Comparison of ENCODE assay signal across 18 cellular contexts in genomic region chr1:78255849-78256248, GRCh38.
DNase-seq lines count a peak whose midpoint lies in the region; ATAC-seq, FAIRE-seq and TF ChIP-seq lines count a peak whose summit lies in the region.
"Had no signal": no experiment of that assay in that cellular context is flagged by ENCODE, and none has a peak within 500 bp of the region (broad histone marks: within the 10 kb centered on the region; RNA-seq: fewer than 3 reads in every experiment).

No MANE protein-coding gene starts in this region.

- peaks cover 3% of the 10 kb centered on the region for H3K9me3 ChIP-seq in skeletal muscle satellite cell (replicated peaks; ENCODE audit: low read length)
- H3K9me3 ChIP-seq in SK-N-SH = no peaks in the 10 kb centered on the region

- no peaks in the 10 kb centered on the region for H3F3A ChIP-seq in SK-N-SH (replicated peaks; ENCODE audit: insufficient read depth)

- H4K20me1 ChIP-seq in SK-N-SH (ENCODE audit: insufficient read depth) = no peaks in the 10 kb centered on the region

- no peak overlapping the region for H2AFZ ChIP-seq in SK-N-SH (ENCODE audit: low read depth)

- FAIRE-seq in endometrium (lab: Jason Lieb, UNC) = peak; percentile 55
- no peak for FAIRE-seq in GM12892 (lab: Jason Lieb, UNC)

- no peaks in the 10 kb centered on the region for H3K79me2 ChIP-seq in SK-N-SH (ENCODE audit: insufficient read depth)

- intact Hi-C loops in left ventricle myocardium superior (cut with micrococcal nuclease) = no loop called here

- peak; percentile 93 for DNase-seq in LHCN-M2 (ENCODE audit: low read depth)
- DNase-seq in left ventricle myocardium superior = no peak
- no peak for DNase-seq in GM12892 (ENCODE audit: insufficient read length)
- no peak for DNase-seq in SK-N-SH
- no peak for DNase-seq in glomerular visceral epithelial cell (ENCODE audit: extremely low spot score)
- DNase-seq: ACHN, COR-L47, DMS 273 treated with DMSO at 0.1 percent for 48 hours, DND-41, GOT3, NCI-H1105 treated with DMSO at 0.1 percent for 48 hours, NCI-H1694 treated with DMSO at 0.1 percent for 48 hours, Peyer's patch, SHP77 had no signal

- POLR2A ChIA-PET in SK-N-SH (lab: Yijun Ruan, JAX) = no interaction called here

- no peaks in the 10 kb centered on the region for H3K27me3 ChIP-seq in skeletal muscle satellite cell (ENCODE audit: control insufficient read depth, insufficient read depth, low read length)
- no peaks in the 10 kb centered on the region for H3K27me3 ChIP-seq in SK-N-SH (ENCODE audit: insufficient read depth)
- H3K27me3 ChIP-seq: Peyer's patch had no signal

- H3K27ac ChIP-seq in SK-N-SH (ENCODE audit: low read depth in 2 of 2, low read length in 1 of 2) = no peak overlapping the region
- H3K27ac ChIP-seq: Peyer's patch, SK-N-MC had no signal

- TF ChIP-seq EP300 in SK-N-SH (IDR thresholded peaks at IDR 0.05; ENCODE audit: borderline replicate concordance in 1 of 2, low read depth in 1 of 2, low read length in 1 of 2) = no peak

- no peak for TF ChIP-seq CTCF in SK-N-SH (IDR thresholded peaks at IDR 0.05)

- CTCF ChIA-PET in SK-N-SH (lab: Yijun Ruan, JAX) = interaction anchor here (2.1 kb wide), 1 partner anchor 77 kb away, joined by 6 read pairs; no protein-coding TSS in a partner anchor

- no peaks in the 10 kb centered on the region for H3K36me3 ChIP-seq in skeletal muscle satellite cell (ENCODE audit: insufficient read depth, low read length)
- H3K36me3 ChIP-seq in SK-N-SH (replicated peaks in 1 of 2; ENCODE audit: control insufficient read depth in 1 of 2, insufficient read depth in 2 of 2, low read length in 1 of 2) = no peaks in the 10 kb centered on the region
- H3K36me3 ChIP-seq: Peyer's patch had no signal

- TF ChIP-seq RAD21 in SK-N-SH (IDR thresholded peaks at IDR 0.05; ENCODE audit: low read length) = no peak

- TF ChIP-seq POLR2A in GM12892 (IDR thresholded peaks at IDR 0.05; ENCODE audit: low read depth, low read length) = no peak

- H3K9ac ChIP-seq in skeletal muscle satellite cell (ENCODE audit: low read depth, low read length) = no peak overlapping the region
- no peak overlapping the region for H3K9ac ChIP-seq in SK-N-SH

- WGBS in SK-N-SH (ENCODE audit: low lambda C conversion rate) = 84% methylated on average over 1 of the region's 1 CpG

- H3K4me2 ChIP-seq in skeletal muscle satellite cell (ENCODE audit: low read length) = peak overlapping the region; percentile 19
- no peak overlapping the region for H3K4me2 ChIP-seq in SK-N-SH

- ATAC-seq in left ventricle myocardium superior = peak; percentile 55
- ATAC-seq: HCT116 had no signal

- peaks cover 32% of the 10 kb centered on the region for H3K4me1 ChIP-seq in skeletal muscle satellite cell (ENCODE audit: control insufficient read depth, insufficient read depth, low read length)
- H3K4me1 ChIP-seq in SK-N-SH (ENCODE audit: control insufficient read depth in 1 of 2, insufficient read depth in 2 of 2, low read depth in 1 of 2, low read length in 1 of 2) = no peaks in the 10 kb centered on the region
- H3K4me1 ChIP-seq: Peyer's patch had no signal

- H3K4me3 ChIP-seq in skeletal muscle satellite cell (ENCODE audit: low read length) (no peak overlapping the region), SK-N-SH (ENCODE audit: low read depth in 2 of 2, low read length in 1 of 2) (no peak overlapping the region)
- H3K4me3 ChIP-seq: Peyer's patch, SK-N-MC had no signal

- H3K9me2 ChIP-seq in SK-N-SH = no peaks in the 10 kb centered on the region

TF ChIP-seq in SK-N-SH, 30 proteins besides CTCF, POLR2A, EP300 and RAD21:
- no peak for TF ChIP-seq TCF12 (IDR thresholded peaks at IDR 0.05)
- no peak for TF ChIP-seq USF2 (IDR thresholded peaks at IDR 0.05; ENCODE audit: borderline replicate concordance, low read depth, low read length)
- no peak for TF ChIP-seq RCOR1 (IDR thresholded peaks at IDR 0.05; ENCODE audit: low read length)
- TF ChIP-seq MAX (IDR thresholded peaks at IDR 0.05; ENCODE audit: low read depth) = no peak
- TF ChIP-seq FOXM1 (IDR thresholded peaks at IDR 0.05; ENCODE audit: low read depth) = no peak
- TF ChIP-seq NRF1 (IDR thresholded peaks at IDR 0.05; ENCODE audit: low read depth, low read length) = no peak
- no peak for TF ChIP-seq YY1 (IDR thresholded peaks at IDR 0.05; ENCODE audit: low read depth)
- TF ChIP-seq GATA2 (CRISPR knock-in tag; IDR thresholded peaks at IDR 0.05) = no peak
- TF ChIP-seq TEAD4 (IDR thresholded peaks at IDR 0.05; ENCODE audit: borderline replicate concordance, insufficient read depth) = no peak
- TF ChIP-seq FOSL2 (IDR thresholded peaks at IDR 0.05; ENCODE audit: borderline replicate concordance, low read depth) = no peak
- TF ChIP-seq IRF3 (IDR thresholded peaks at IDR 0.05; ENCODE audit: low read depth, low read length) = no peak
- no peak for TF ChIP-seq EZH2phosphoT487 (IDR thresholded peaks at IDR 0.05; ENCODE audit: borderline replicate concordance, low read depth)
- TF ChIP-seq GABPA (IDR thresholded peaks at IDR 0.05; ENCODE audit: low read depth) = no peak
- no peak for TF ChIP-seq CHD2 (IDR thresholded peaks at IDR 0.05; ENCODE audit: low read length, partially characterized antibody)
- no peak for TF ChIP-seq NFIC (IDR thresholded peaks at IDR 0.05; ENCODE audit: borderline replicate concordance)
- no peak for TF ChIP-seq SMC3 (IDR thresholded peaks at IDR 0.05; ENCODE audit: low read depth, low read length)
